18 cellular contexts compared by ENCODE assay signal in the genomic region with DNA sequence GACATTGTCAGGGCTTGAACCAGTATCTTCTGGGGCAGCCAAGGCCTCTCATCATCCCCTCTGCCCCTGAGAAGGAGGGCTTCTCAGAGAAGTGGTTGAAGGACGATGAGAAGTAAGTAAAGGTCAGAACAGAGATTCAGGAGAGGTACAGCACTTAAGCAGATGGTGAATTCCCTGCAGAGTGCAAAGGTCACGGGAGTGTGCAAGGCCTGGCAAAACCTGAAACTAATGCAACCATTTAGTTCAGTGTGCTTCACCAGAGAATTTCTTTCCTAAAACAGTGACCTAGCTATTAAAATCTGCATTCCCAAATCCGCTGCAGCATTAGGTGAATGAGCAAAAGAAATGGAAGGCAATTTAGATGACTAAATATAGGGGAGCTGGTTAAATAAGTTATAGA. TPM values are rescaled to one million over a fixed set of nuclear protein-coding genes. Genes with fewer than 3 reads are reported as not detected.
DNase-seq lines count a peak whose midpoint lies in the region; ATAC-seq and TF ChIP-seq lines count a peak whose summit lies in the region.
"Had no signal": no experiment of that assay in that cellular context is flagged by ENCODE, and none has a peak within 500 bp of the region (broad histone marks: within the 10 kb centered on the region; RNA-seq: fewer than 3 reads in every experiment).

No MANE protein-coding gene starts in this region.

- H3K4me3 ChIP-seq in coronary artery (no peak overlapping the region), breast epithelium (no peak overlapping the region)
- H3K4me3 ChIP-seq: right atrium auricular region, uterus had no signal

- H3K4me1 ChIP-seq in breast epithelium = no peaks in the 10 kb centered on the region
- H3K4me1 ChIP-seq: right atrium auricular region, uterus had no signal

- H3K27ac ChIP-seq in coronary artery (no peak overlapping the region), breast epithelium (no peak overlapping the region)
- H3K27ac ChIP-seq: right atrium auricular region, uterus had no signal

- peaks cover 91% of the 10 kb centered on the region for H3K4me1 Mint-ChIP-seq in activated T-cell treated with anti-CD3 and anti-CD28 coated beads, Interleukin-2, amount 50 U/mL, for 24 hours (ENCODE audit: low read depth)
- H3K4me1 Mint-ChIP-seq in T-cell = peaks cover 97% of the 10 kb centered on the region in 3 donors
- peaks cover 88% of the 10 kb centered on the region for H3K4me1 Mint-ChIP-seq in stimulated activated effector memory CD8-positive, alpha-beta T cell treated with anti-CD3 and anti-CD28 coated beads, Interleukin-12 subunit alpha, Interleukin-12 subunit beta, amount 100 ng/mL, for 72 hours

- H3K4me3 Mint-ChIP-seq in activated T-cell treated with anti-CD3 and anti-CD28 coated beads, Interleukin-2, amount 50 U/mL, for 24 hours = no peak overlapping the region
- H3K4me3 Mint-ChIP-seq in T-cell = peak overlapping the region in 1 of 3 donors; percentile 53
- H3K4me3 Mint-ChIP-seq in stimulated activated effector memory CD8-positive, alpha-beta T cell treated with anti-CD3 and anti-CD28 coated beads, Interleukin-12 subunit alpha, Interleukin-12 subunit beta, amount 100 ng/mL, for 72 hours = peak overlapping the region; percentile 66

- peak; percentile 29 for DNase-seq in activated T-cell treated with anti-CD3 and anti-CD28 coated beads, Interleukin-2, amount 50 U/mL, for 24 hours
- DNase-seq in activated T-cell treated with anti-CD3 and anti-CD28 coated beads for 4 hours (no peak), T-cell (no peak), left lobe of liver (ENCODE audit: low spot score) (peak; percentile 16), coronary artery (ENCODE audit: low spot score) (no peak), breast epithelium (ENCODE audit: low spot score in 2 of 2) (no peak)
- DNase-seq in stimulated activated effector memory CD8-positive, alpha-beta T cell treated with anti-CD3 and anti-CD28 coated beads, Interleukin-12 subunit alpha, Interleukin-12 subunit beta, amount 100 ng/mL, for 72 hours (ENCODE audit: low spot score in 2 of 2) = no peak
- DNase-seq: activated CD4-positive, CD25-positive, alpha-beta regulatory T cell; cerebellar nuclear complex; COR-L47; EL; GOT3; mesendoderm; NCI-H1092 treated with DMSO at 0.1 percent for 48 hours; OCI-M1; uterus had no signal

- H3K27me3 ChIP-seq in breast epithelium = no peaks in the 10 kb centered on the region
- H3K27me3 ChIP-seq: right atrium auricular region, uterus had no signal

- POLR2A ChIA-PET in T-cell (lab: Charles Lee) = no interaction called here

- TF ChIP-seq POLR2A in breast epithelium (IDR thresholded peaks at IDR 0.05) = no peak

- intact Hi-C loops in breast epithelium (cut with DNase I; ENCODE audit: low total_unique reads) = no loop called here

- peaks cover under 1% of the 10 kb centered on the region for H3K36me3 Mint-ChIP-seq in activated T-cell treated with anti-CD3 and anti-CD28 coated beads, Interleukin-2, amount 50 U/mL, for 24 hours (ENCODE audit: low read depth)
- H3K36me3 Mint-ChIP-seq in T-cell = peaks cover 13% of the 10 kb centered on the region
- H3K36me3 Mint-ChIP-seq in stimulated activated effector memory CD8-positive, alpha-beta T cell treated with anti-CD3 and anti-CD28 coated beads, Interleukin-12 subunit alpha, Interleukin-12 subunit beta, amount 100 ng/mL, for 72 hours = peaks cover 16% of the 10 kb centered on the region

- no peak for ATAC-seq in T-cell (replicated peaks in 1 of 4)
- peak; percentile 82 for ATAC-seq in left lobe of liver
- ATAC-seq in stimulated activated effector memory CD8-positive, alpha-beta T cell treated with anti-CD3 and anti-CD28 coated beads, Interleukin-12 subunit alpha, Interleukin-12 subunit beta, amount 100 ng/mL, for 72 hours = no peak
- ATAC-seq in HG03565 (IDR thresholded peaks at IDR 0.05; ENCODE audit: unreplicated experiment) = no peak

- H3K27ac Mint-ChIP-seq in activated T-cell treated with anti-CD3 and anti-CD28 coated beads, Interleukin-2, amount 50 U/mL, for 24 hours = peak overlapping the region; percentile 12
- peak overlapping the region; percentile 99 to 100 for H3K27ac Mint-ChIP-seq in T-cell
- no peak overlapping the region for H3K27ac Mint-ChIP-seq in stimulated activated effector memory CD8-positive, alpha-beta T cell treated with anti-CD3 and anti-CD28 coated beads, Interleukin-12 subunit alpha, Interleukin-12 subunit beta, amount 100 ng/mL, for 72 hours

- no peaks in the 10 kb centered on the region for H3K9me3 ChIP-seq in breast epithelium
- H3K9me3 ChIP-seq: right atrium auricular region, uterus had no signal

- no peaks in the 10 kb centered on the region for H3K36me3 ChIP-seq in breast epithelium
- H3K36me3 ChIP-seq: right atrium auricular region, uterus had no signal

- no peaks in the 10 kb centered on the region for H3K27me3 Mint-ChIP-seq in activated T-cell treated with anti-CD3 and anti-CD28 coated beads, Interleukin-2, amount 50 U/mL, for 24 hours
- H3K27me3 Mint-ChIP-seq in T-cell = no peaks in the 10 kb centered on the region

- CTCF ChIA-PET in T-cell (lab: Charles Lee) = no interaction called here

- TF ChIP-seq CTCF in coronary artery (IDR thresholded peaks at IDR 0.05) (no peak), breast epithelium (IDR thresholded peaks at IDR 0.05) (no peak)

- H3K9me3 Mint-ChIP-seq in activated T-cell treated with anti-CD3 and anti-CD28 coated beads, Interleukin-2, amount 50 U/mL, for 24 hours = no peaks in the 10 kb centered on the region
- H3K9me3 Mint-ChIP-seq in T-cell = no peaks in the 10 kb centered on the region
- H3K9me3 Mint-ChIP-seq in stimulated activated effector memory CD8-positive, alpha-beta T cell treated with anti-CD3 and anti-CD28 coated beads, Interleukin-12 subunit alpha, Interleukin-12 subunit beta, amount 100 ng/mL, for 72 hours = no peaks in the 10 kb centered on the region

RNA-seq across cellular contexts. Expression of a gene that starts 58.4 kb away (rescaled TPM):
- total RNA-seq in T-cell (10 to 100 TPM; 20.5 to 52.2 (median 25.6) TPM), left lobe of liver (0.58 TPM), breast epithelium (1 to 10 TPM; 3.9 to 5.4 (median 4.1) TPM)

Comparison
In these comparisons a context has a peak if more than half of its experiments do, and no peak if none do; other contexts are left out.
1. DNase-seq: peak in activated T-cell treated with anti-CD3 and anti-CD28 coated beads, Interleukin-2, amount 50 U/mL, for 24 hours (single experiment) and left lobe of liver (single experiment); none in activated T-cell treated with anti-CD3 and anti-CD28 coated beads for 4 hours (single experiment), T-cell (0 of 34), stimulated activated effector memory CD8-positive, alpha-beta T cell treated with anti-CD3 and anti-CD28 coated beads, Interleukin-12 subunit alpha, Interleukin-12 subunit beta, amount 100 ng/mL, for 72 hours (0 of 2), coronary artery (single experiment) and breast epithelium (0 of 2).